9 cellular contexts compared by ENCODE assay signal in genomic region chr3:53347261-53348064, GRCh38. TPM values are rescaled to one million over a fixed set of nuclear protein-coding genes. Genes with fewer than 3 reads are reported as not detected.
A peak's percentile ranks its signal among the peaks of the same experiment; 100 is the strongest.
DNase-seq lines count a peak whose midpoint lies in the region; ATAC-seq, FAIRE-seq and TF ChIP-seq lines count a peak whose summit lies in the region.
"Had no signal": no experiment of that assay in that cellular context is flagged by ENCODE, and none has a peak within 500 bp of the region (broad histone marks: within the 10 kb centered on the region; RNA-seq: fewer than 3 reads in every experiment).

Gene DCP1A, minus strand, starts transcription at chr3:53347543. Its CDS starts 26 bp downstream, at chr3:53347517.

- ATAC-seq in GM19025 (IDR thresholded peaks at IDR 0.05; ENCODE audit: low read depth, unreplicated experiment) = peak; percentile 93
- ATAC-seq in HG03342 (IDR thresholded peaks at IDR 0.05; ENCODE audit: unreplicated experiment) = peak; percentile 95

- H3K9ac ChIP-seq in kidney (ENCODE audit: low read length in 2 of 2) = peak within 1 kb of the TSS; percentile 98 to 99

- peak within 1 kb of the TSS; percentile 96 for H3K4me3 ChIP-seq in AG10803 (ENCODE audit: low read length)
- peak within 1 kb of the TSS; percentile 87 to 99 for H3K4me3 ChIP-seq in kidney (ENCODE audit: low read length in 2 of 2)

- H3K27ac ChIP-seq in kidney (ENCODE audit: low read depth in 2 of 2, low read length in 2 of 2) = peak within 1 kb of the TSS; percentile 88 to 95

- intact Hi-C loops in kidney (cut with DNase I) = no loop called here

- peak; percentile 96 for DNase-seq in AG10803 (ENCODE audit: low read depth)
- DNase-seq in NCI-H460 (ENCODE audit: extremely low read depth, low read depth) = peak; percentile 89
- peak; percentile 96 for DNase-seq in activated CD4-positive, CD25-positive, alpha-beta regulatory T cell treated with anti-CD3 and anti-CD28 coated beads, Interleukin-2, amount 50 U/mL, for 72 hours
- peak; percentile 95 for DNase-seq in cerebellum (ENCODE audit: low spot score)
- peak; percentile 99 for DNase-seq in kidney
- peak; percentile 96 for DNase-seq in stimulated activated CD4-positive, alpha-beta T cell treated with anti-CD3 and anti-CD28 coated beads, Interleukin-15, amount 100 ng/mL, for 24 hours

- peaks cover 4 to 6% of the 10 kb centered on the region in 2 donors for H3K4me1 ChIP-seq in kidney (ENCODE audit: control insufficient read depth in 1 of 2, insufficient read depth in 1 of 2, low read depth in 1 of 2, low read length in 2 of 2)

- peak; percentile 60 for FAIRE-seq in kidney (lab: Jason Lieb, UNC)
- FAIRE-seq: islet of Langerhans had no signal

- no peaks in the 10 kb centered on the region for H3K9me3 ChIP-seq in kidney (ENCODE audit: control insufficient read depth in 1 of 2, low read length in 2 of 2)

- H3K36me3 ChIP-seq in kidney (ENCODE audit: control insufficient read depth in 1 of 2, insufficient read depth in 2 of 2, low read length in 2 of 2) = no peaks in the 10 kb centered on the region

- TF ChIP-seq CTCF in AG10803 (conservative IDR thresholded peaks at IDR 0.05; ENCODE audit: low read length) (no peak; the same call in 1 of the 2 replicates), kidney (IDR thresholded peaks at IDR 0.05; ENCODE audit: borderline replicate concordance, extremely low read depth, insufficient read depth) (no peak)

RNA-seq across cellular contexts. Expression of gene DCP1A, which starts in this region (rescaled TPM):
- 21.2 and 25.4 TPM in 2 replicates for total RNA-seq in NCI-H460 (2014; rRNA removed; shearing (Covaris generic))
- 7.5 and 10.4 TPM in 2 replicates for polyA plus RNA-seq in NCI-H460 (2014; cell fraction: nucleus; rRNA removed)
- total RNA-seq in cerebellum (18.3 TPM), kidney (21.0 TPM)
- polyA plus RNA-seq in kidney (ENCODE audit: insufficient read depth, low read depth, low replicate concordance) = 4.9 TPM

Comparison
In these comparisons a context has a peak if more than half of its experiments do, and no peak if none do; other contexts are left out.
1. Peak in every context shown above with its lines: DNase-seq, ATAC-seq, H3K4me3 ChIP-seq and H3K27ac ChIP-seq.